ENCODE assay signal across 16 cellular contexts in genomic region chr21:45829566-45830147, GRCh38.
DNase-seq lines count a peak whose midpoint lies in the region; ATAC-seq, FAIRE-seq and TF ChIP-seq lines count a peak whose summit lies in the region.
"Had no signal": no experiment of that assay in that cellular context is flagged by ENCODE, and none has a peak within 500 bp of the region (broad histone marks: within the 10 kb centered on the region; RNA-seq: fewer than 3 reads in every experiment).

No MANE protein-coding gene starts in this region.

- peak; percentile 42 for ATAC-seq in left lung
- ATAC-seq: HCT116 had no signal

- H3K9me3 ChIP-seq in left lung (peaks cover 0 to 9% of the 10 kb centered on the region in 2 donors), subcutaneous abdominal adipose tissue (ENCODE audit: control insufficient read depth in 5 of 5, low read length in 5 of 5) (no peaks in the 10 kb centered on the region), MG63 (no peaks in the 10 kb centered on the region)

- TF ChIP-seq CTCF in left lung (IDR thresholded peaks at IDR 0.05) (no peak), GM13977 (IDR thresholded peaks at IDR 0.05; ENCODE audit: extremely low read depth, insufficient read depth, missing control alignments) (no peak)

- no peak for FAIRE-seq in GM12891 (lab: Jason Lieb, UNC)

- H3K4me3 ChIP-seq in left lung (no peak overlapping the region), subcutaneous abdominal adipose tissue (ENCODE audit: low read depth in 1 of 5, low read length in 5 of 5) (no peak overlapping the region), MG63 (no peak overlapping the region)
- H3K4me3 ChIP-seq: PC-9 had no signal

- H3K27me3 ChIP-seq in left lung (no peaks in the 10 kb centered on the region), subcutaneous abdominal adipose tissue (ENCODE audit: control insufficient read depth in 5 of 5, insufficient read depth in 4 of 5, low read length in 5 of 5) (peaks cover 0 to 4% (median 0%) of the 10 kb centered on the region in 5 donors), MG63 (no peaks in the 10 kb centered on the region; the same call in 1 of the 2 replicates)

- no peak for TF ChIP-seq POLR2A in GM12891 (IDR thresholded peaks at IDR 0.05; ENCODE audit: low read depth, low read length)

- in situ Hi-C loops in GM13977 (cut with MboI; ENCODE audit: low pct_unique_long_range_greater_than_20kb, low sequenced_read_pairs, unreplicated experiment), result loop anchor here (25.0 kb wide), 2 partner anchors 267 to 692 kb away; no protein-coding TSS in a partner anchor

- intact Hi-C loops in left lung (cut with DNase I), result loop anchor here in 1 of 2 donors (10.0 kb wide), 1 partner anchor 275 kb away; no protein-coding TSS in a partner anchor

- no peaks in the 10 kb centered on the region for H3K36me3 ChIP-seq in left lung
- no peaks in the 10 kb centered on the region for H3K36me3 ChIP-seq in subcutaneous abdominal adipose tissue (ENCODE audit: control insufficient read depth in 5 of 5, insufficient read depth in 5 of 5, low read length in 5 of 5)
- H3K36me3 ChIP-seq in MG63, result no peaks in the 10 kb centered on the region

- H3K27ac ChIP-seq in left lung (no peak overlapping the region), subcutaneous abdominal adipose tissue (ENCODE audit: low read depth, low read length) (peak overlapping the region; percentile 75)
- H3K27ac ChIP-seq: 22Rv1, HL-60, PC-9 had no signal

- no peaks in the 10 kb centered on the region for H3K4me1 ChIP-seq in left lung
- peaks cover 0 to 57% (median 44%) of the 10 kb centered on the region in 5 donors for H3K4me1 ChIP-seq in subcutaneous abdominal adipose tissue (ENCODE audit: control insufficient read depth in 5 of 5, insufficient read depth in 5 of 5, low read length in 5 of 5)

- H3K9ac ChIP-seq in subcutaneous abdominal adipose tissue (ENCODE audit: low read length in 5 of 5), result peak overlapping the region in 3 of 5 donors; percentile 4 to 60 (median 11)

- DNase-seq in NCI-H1417 (lab: John Stamatoyannopoulos, UW) (peak in 2 of 3 experiments; percentile 61 to 70), NCI-H1417 treated with DMSO at 0.1 percent for 48 hours (lab: John Stamatoyannopoulos, UW) (no peak), NCI-H524 (lab: John Stamatoyannopoulos, UW) (peak; percentile 60 to 82), left lung (no peak), GM12891 (ENCODE audit: insufficient read length, low spot score) (no peak), MG63 (no peak), GM13977 (ENCODE audit: low spot score) (no peak)
- DNase-seq: COR-L47, DMS153, EL, KG1, PC-9 had no signal

TF ChIP-seq in GM12891, 5 proteins besides CTCF, POLR2A, EP300 and RAD21:
- TF ChIP-seq POLR2AphosphoS5 (IDR thresholded peaks at IDR 0.05; ENCODE audit: low read depth, low read length), result no peak
- no peak for TF ChIP-seq TAF1 (IDR thresholded peaks at IDR 0.05; ENCODE audit: low read depth, low read length)
- no peak for TF ChIP-seq SPI1 (IDR thresholded peaks at IDR 0.05; ENCODE audit: low read depth, low read length)
- TF ChIP-seq PAX5 (IDR thresholded peaks at IDR 0.05; ENCODE audit: insufficient read depth, low read length, severe bottlenecking), result no peak
- no peak for TF ChIP-seq POU2F2 (IDR thresholded peaks at IDR 0.05; ENCODE audit: low read depth, low read length)
TF ChIP-seq in GM12891: peak in this region for 0.

Comparison
In these comparisons a context has a peak if more than half of its experiments do, and no peak if none do; other contexts are left out.
1. DNase-seq: peak in NCI-H1417 (2 of 3) and NCI-H524 (2 of 2); none in NCI-H1417 treated with DMSO at 0.1 percent for 48 hours (single experiment), left lung (0 of 2), GM12891 (single experiment), MG63 (single experiment) and GM13977 (single experiment).